Comparison of ENCODE assay signal across 17 cellular contexts in genomic region chr3:14340960-14341708, GRCh38.
DNase-seq lines count a peak whose midpoint lies in the region; ATAC-seq and TF ChIP-seq lines count a peak whose summit lies in the region.
"Had no signal": no experiment of that assay in that cellular context is flagged by ENCODE, and none has a peak within 500 bp of the region (broad histone marks: within the 10 kb centered on the region; RNA-seq: fewer than 3 reads in every experiment).

No MANE protein-coding gene starts in this region.

- BruUV-seq in MCF 10A (replicated peaks; lab: Mats Ljungman, UMichigan): no TSS peak

- intact Hi-C loops in breast epithelium (cut with DNase I; ENCODE audit: low total_unique reads) (no loop called here), MCF 10A (cut with micrococcal nuclease) (no loop called here)

- TF ChIP-seq CTCF in breast epithelium (IDR thresholded peaks at IDR 0.05) (no peak), MCF 10A (IDR thresholded peaks at IDR 0.05; ENCODE audit: unreplicated experiment) (no peak), smooth muscle cell (IDR thresholded peaks at IDR 0.05; ENCODE audit: borderline replicate concordance, insufficient read depth, poor library complexity, severe bottlenecking) (no peak)

- no peaks in the 10 kb centered on the region for H3K9me3 Mint-ChIP-seq in MCF 10A (ENCODE audit: unreplicated experiment)
- H3K9me3 Mint-ChIP-seq: CD4-positive, alpha-beta memory T cell had no signal

- TF ChIP-seq POLR2A in breast epithelium (IDR thresholded peaks at IDR 0.05): no peak

- H3K27ac ChIP-seq in breast epithelium (peak overlapping the region; percentile 6 to 52), mesodermal cell (ENCODE audit: low read depth, low read length, severe bottlenecking) (peak overlapping the region; percentile 13), smooth muscle cell (ENCODE audit: low read depth) (no peak overlapping the region)

- CTCF ChIA-PET in MCF 10A (lab: Yijun Ruan, JAX): no interaction called here

- peak overlapping the region; percentile 18 for H2AFZ ChIP-seq in smooth muscle cell (ENCODE audit: low read depth)

- H3K27me3 Mint-ChIP-seq in MCF 10A (ENCODE audit: insufficient read depth, unreplicated experiment): peaks cover 19% of the 10 kb centered on the region

- H3K4me3 ChIP-seq in breast epithelium: no peak overlapping the region
- H3K4me3 ChIP-seq in mesodermal cell (ENCODE audit: extremely low read depth, insufficient read depth, low read length, poor library complexity, severe bottlenecking): no peak overlapping the region
- no peak overlapping the region for H3K4me3 ChIP-seq in smooth muscle cell

- DNase-seq in breast epithelium (ENCODE audit: low spot score in 2 of 2) (peak in 1 of 2 donors; percentile 63), MCF 10A (ENCODE audit: unreplicated experiment) (no peak), dermis blood vessel endothelial cell (peak; percentile 21), smooth muscle cell (lab: John Stamatoyannopoulos, UW; ENCODE audit: unreplicated experiment) (no peak), cerebellar nuclear complex (lab: John Stamatoyannopoulos, UW) (no peak)
- no peak for DNase-seq in activated effector memory CD4-positive, alpha-beta T cell treated with anti-CD3 and anti-CD28 coated beads, Interleukin-2, amount 50 U/mL, for 16 hours
- DNase-seq: 8988T; BE2C; Calu3; CD4-positive, alpha-beta memory T cell; KBM-7; NCI-H1048; NCI-H2081 treated with DMSO at 0.1 percent for 48 hours; NCI-H510A treated with DMSO at 0.1 percent for 48 hours had no signal

- no peaks in the 10 kb centered on the region for H3K36me3 Mint-ChIP-seq in MCF 10A (ENCODE audit: insufficient read depth, unreplicated experiment)
- H3K36me3 Mint-ChIP-seq: CD4-positive, alpha-beta memory T cell had no signal

- H3K4me2 ChIP-seq in smooth muscle cell: no peak overlapping the region

- POLR2A ChIA-PET in MCF 10A (lab: Yijun Ruan, JAX): no interaction called here

- no peak overlapping the region for H3K9ac ChIP-seq in smooth muscle cell (ENCODE audit: low read depth)

- H3K4me1 ChIP-seq in breast epithelium: peaks cover 0 to 10% of the 10 kb centered on the region in 2 donors
- H3K4me1 ChIP-seq in mesodermal cell (ENCODE audit: control insufficient read depth, insufficient read depth, low read length, poor library complexity, severe bottlenecking): peaks cover 31% of the 10 kb centered on the region
- H3K4me1 ChIP-seq in smooth muscle cell (ENCODE audit: low read depth): peaks cover 27% of the 10 kb centered on the region
- H3K4me1 ChIP-seq: BE2C had no signal

- H3F3A ChIP-seq in smooth muscle cell (ENCODE audit: low read depth): peaks cover 4% of the 10 kb centered on the region

- WGBS in mesodermal cell (ENCODE audit: insufficient coverage in 2 of 2), 2 experiments: 89% methylated on average over 6 to 8 of the region's 14 CpGs
- WGBS in smooth muscle cell (ENCODE audit: low lambda C conversion rate): 57% methylated on average over 14 of the region's 14 CpGs

- H3K4me3 Mint-ChIP-seq in MCF 10A (ENCODE audit: unreplicated experiment): no peak overlapping the region
- H3K4me3 Mint-ChIP-seq: CD4-positive, alpha-beta memory T cell had no signal

- H3K36me3 ChIP-seq in breast epithelium: no peaks in the 10 kb centered on the region
- no peaks in the 10 kb centered on the region for H3K36me3 ChIP-seq in mesodermal cell (ENCODE audit: control insufficient read depth, insufficient read depth, low read length)
- H3K36me3 ChIP-seq in smooth muscle cell (ENCODE audit: low read depth): no peaks in the 10 kb centered on the region
- H3K36me3 ChIP-seq: BE2C had no signal

- H3K4me1 Mint-ChIP-seq in MCF 10A (ENCODE audit: insufficient read depth, unreplicated experiment): peaks cover 6% of the 10 kb centered on the region

- H3K9me3 ChIP-seq in breast epithelium (no peaks in the 10 kb centered on the region), mesodermal cell (ENCODE audit: control insufficient read depth, low read length) (no peaks in the 10 kb centered on the region), smooth muscle cell (replicated peaks; ENCODE audit: low read depth) (no peaks in the 10 kb centered on the region)
- H3K9me3 ChIP-seq: BE2C had no signal

- no peaks in the 10 kb centered on the region for H3K79me2 ChIP-seq in smooth muscle cell (ENCODE audit: low read depth)

- no peaks in the 10 kb centered on the region for H3K27me3 ChIP-seq in breast epithelium
- H3K27me3 ChIP-seq in smooth muscle cell (ENCODE audit: low read depth): no peaks in the 10 kb centered on the region
- H3K27me3 ChIP-seq: BE2C had no signal

- H3K27ac Mint-ChIP-seq in MCF 10A (ENCODE audit: low read depth, unreplicated experiment): no peak overlapping the region

- ATAC-seq in GM19452 (IDR thresholded peaks at IDR 0.05; ENCODE audit: unreplicated experiment): no peak
- ATAC-seq: HCT116 had no signal

- no peaks in the 10 kb centered on the region for H4K20me1 ChIP-seq in smooth muscle cell (ENCODE audit: low read depth)
